In the genomic region with DNA sequence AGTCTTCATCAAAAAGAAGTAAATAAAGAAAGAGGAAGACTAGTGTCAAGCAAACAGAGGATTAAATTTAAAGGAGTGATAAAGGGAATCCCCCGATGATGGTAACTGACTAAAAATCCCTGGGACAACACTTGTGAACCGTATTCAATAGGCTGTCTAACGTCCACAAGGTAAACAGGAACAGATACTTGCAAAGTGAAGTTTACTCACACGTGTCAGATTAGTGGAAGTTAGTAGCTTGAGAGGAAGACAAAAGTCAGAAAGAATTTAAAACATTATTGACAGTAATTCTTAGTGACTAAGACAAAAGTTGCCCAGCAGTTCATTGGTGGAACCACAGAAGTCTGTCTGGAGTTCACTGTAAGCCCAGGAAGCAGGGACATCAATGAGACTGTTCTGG, we compare ENCODE assay signal across 10 cellular contexts. TPM values are rescaled to one million over a fixed set of nuclear protein-coding genes. Genes with fewer than 3 reads are reported as not detected.
DNase-seq lines count a peak whose midpoint lies in the region; ATAC-seq, FAIRE-seq and TF ChIP-seq lines count a peak whose summit lies in the region.
"Had no signal": no experiment of that assay in that cellular context is flagged by ENCODE, and none has a peak within 500 bp of the region (broad histone marks: within the 10 kb centered on the region; RNA-seq: fewer than 3 reads in every experiment).

No MANE protein-coding gene starts in this region.

- H3K36me3 Mint-ChIP-seq in IgD-negative memory B cell = peaks cover 1% of the 10 kb centered on the region

- DNase-seq in GM19238 (ENCODE audit: insufficient read length, low spot score) = peak; percentile 9
- peak; percentile 9 for DNase-seq in renal cortical epithelial cell (ENCODE audit: low read depth)
- DNase-seq in upper lobe of left lung = no peak
- no peak for DNase-seq in HTR-8/SVneo (ENCODE audit: insufficient read length, low spot score)
- DNase-seq in NCI-H774 (lab: John Stamatoyannopoulos, UW) = no peak
- DNase-seq: kidney glomerular epithelial cell, Right ventricle myocardium superior had no signal

- TF ChIP-seq POLR2A in upper lobe of left lung (IDR thresholded peaks at IDR 0.05) = no peak

- peak overlapping the region in 2 of 3 donors; percentile 4 to 46 for H3K27ac Mint-ChIP-seq in IgD-negative memory B cell

- no peaks in the 10 kb centered on the region for H3K9me3 ChIP-seq in upper lobe of left lung
- H3K9me3 ChIP-seq: suprapubic skin had no signal

- ATAC-seq in HG02763 (IDR thresholded peaks at IDR 0.05; ENCODE audit: unreplicated experiment) (peak; percentile 76), upper lobe of left lung (ENCODE audit: low FRiP score in 2 of 2) (no peak)

- peaks cover 16 to 19% (median 17%) of the 10 kb centered on the region in 3 donors for H3K4me1 Mint-ChIP-seq in IgD-negative memory B cell

- H3K4me3 Mint-ChIP-seq in IgD-negative memory B cell = peak overlapping the region in 2 of 4 donors; percentile 6 to 76

- no peak for TF ChIP-seq EP300 in upper lobe of left lung (IDR thresholded peaks at IDR 0.05)

- TF ChIP-seq CTCF in upper lobe of left lung (IDR thresholded peaks at IDR 0.05) = no peak

- H3K27ac ChIP-seq in upper lobe of left lung = no peak overlapping the region
- H3K27ac ChIP-seq: suprapubic skin had no signal

- H3K36me3 ChIP-seq in upper lobe of left lung = no peaks in the 10 kb centered on the region
- H3K36me3 ChIP-seq: suprapubic skin had no signal

- 14 to 26% methylated on average over 4 of the region's 4 CpGs for WGBS in upper lobe of left lung, 2 donors

- H3K9me3 Mint-ChIP-seq in IgD-negative memory B cell = no peaks in the 10 kb centered on the region

- H3K27me3 Mint-ChIP-seq in IgD-negative memory B cell = no peaks in the 10 kb centered on the region

- no peak for FAIRE-seq in HTR-8/SVneo (lab: Jason Lieb, UNC)

- H3K4me3 ChIP-seq in upper lobe of left lung = no peak overlapping the region
- H3K4me3 ChIP-seq: suprapubic skin had no signal

- H3K4me1 ChIP-seq in upper lobe of left lung = no peaks in the 10 kb centered on the region

- no peaks in the 10 kb centered on the region for H3K27me3 ChIP-seq in upper lobe of left lung
- H3K27me3 ChIP-seq: suprapubic skin had no signal

RNA-seq across cellular contexts. Expression of gene SPOPL, which starts 26.2 kb away (rescaled TPM):
- 7.7 TPM for polyA plus RNA-seq in IgD-negative memory B cell
- 15.6 and 20.9 TPM in 2 replicates for total RNA-seq in renal cortical epithelial cell
- total RNA-seq in upper lobe of left lung = 10 to 100 TPM in 5 of 6 donors, 1 to 10 TPM in 1; 4.2 to 40.0 (median 24.2) TPM

Comparison
In these comparisons a context has a peak if more than half of its experiments do, and no peak if none do; other contexts are left out.
1. DNase-seq: peak in GM19238 (single experiment) and renal cortical epithelial cell (single experiment); none in upper lobe of left lung (0 of 2), HTR-8/SVneo (single experiment) and NCI-H774 (single experiment).